Comparison of ENCODE assay signal across 9 cellular contexts in the genomic region with DNA sequence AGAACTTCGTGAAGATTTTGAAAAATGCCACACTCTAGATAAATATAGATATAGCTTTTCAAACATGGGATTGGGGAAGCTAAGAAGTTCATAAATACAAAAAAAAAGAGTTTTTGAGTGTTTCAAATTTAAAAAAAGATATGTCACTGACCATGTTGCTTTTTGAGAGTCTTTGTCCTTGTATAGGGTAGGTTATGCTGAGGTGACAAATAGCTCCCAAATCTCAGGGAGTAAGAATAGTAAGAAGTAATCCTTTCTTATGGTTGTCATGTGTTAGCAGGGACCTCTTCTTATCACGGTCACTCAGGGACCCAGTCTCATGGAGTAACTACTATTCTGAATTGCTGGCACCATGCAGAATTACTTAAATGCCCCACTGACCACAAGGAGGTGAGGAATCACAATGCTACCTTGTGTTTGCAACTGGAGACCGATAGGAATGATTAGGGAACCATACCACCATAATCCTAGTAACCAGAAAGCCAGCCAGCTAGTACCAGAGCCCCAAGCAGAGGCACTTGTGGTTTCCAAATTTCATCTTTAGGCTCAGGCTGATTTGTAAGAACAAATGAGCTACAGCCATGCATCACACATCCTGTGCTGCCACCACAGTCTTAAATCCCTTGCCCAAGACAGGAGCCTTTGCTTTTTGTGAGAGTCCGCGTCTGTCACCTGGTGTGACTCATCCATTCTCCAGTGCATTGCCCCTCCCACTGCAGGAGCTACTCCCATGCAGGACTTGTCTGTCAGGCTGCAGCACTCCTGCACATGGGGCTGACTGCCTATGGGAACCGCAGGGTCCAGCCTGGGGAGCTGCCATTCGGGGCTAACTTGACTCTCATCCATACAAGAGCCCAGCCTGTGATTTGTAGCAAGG. TPM values are rescaled to one million over a fixed set of nuclear protein-coding genes. Genes with fewer than 3 reads are reported as not detected.
A peak's percentile ranks its signal among the peaks of the same experiment; 100 is the strongest.
DNase-seq lines count a peak whose midpoint lies in the region; ATAC-seq and TF ChIP-seq lines count a peak whose summit lies in the region.
"Had no signal": no experiment of that assay in that cellular context is flagged by ENCODE, and none has a peak within 500 bp of the region (broad histone marks: within the 10 kb centered on the region; RNA-seq: fewer than 3 reads in every experiment).

No MANE protein-coding gene starts in this region.

- H3K79me2 ChIP-seq in Karpas-422 (ENCODE audit: low read length), result no peaks in the 10 kb centered on the region

- H4K20me1 ChIP-seq in Karpas-422 (ENCODE audit: insufficient read depth, low read depth, low read length), result no peaks in the 10 kb centered on the region

- H3K4me3 ChIP-seq in cardiac muscle cell (no peak overlapping the region), RWPE2 (ENCODE audit: severe bottlenecking) (no peak overlapping the region), brain microvascular endothelial cell (ENCODE audit: low read depth, low read length) (no peak overlapping the region), Karpas-422 (ENCODE audit: low read length) (no peak overlapping the region)

- peaks cover 6% of the 10 kb centered on the region for H3K4me1 ChIP-seq in cardiac muscle cell (ENCODE audit: low read depth)
- peaks cover 12% of the 10 kb centered on the region for H3K4me1 ChIP-seq in RWPE2 (ENCODE audit: insufficient read depth, poor library complexity, severe bottlenecking)
- peaks cover 9% of the 10 kb centered on the region for H3K4me1 ChIP-seq in Karpas-422 (ENCODE audit: low read length)

- DNase-seq in cardiac muscle cell (ENCODE audit: low read depth in 1 of 2, low spot score in 1 of 2), result peak; percentile 24 to 52
- DNase-seq in cardiac septum (ENCODE audit: low spot score), result no peak
- DNase-seq in RWPE2 (ENCODE audit: low spot score), result peak; percentile 69
- DNase-seq in stimulated activated CD8-positive, alpha-beta memory T cell treated with anti-CD3 and anti-CD28 coated beads, Interleukin-4, amount 100 ng/mL, for 48 hours, result peak; percentile 38
- DNase-seq in NCI-H1417 treated with DMSO at 0.1 percent for 48 hours (lab: John Stamatoyannopoulos, UW), result no peak
- DNase-seq in brain microvascular endothelial cell, result no peak
- DNase-seq in Karpas-422, result no peak

- no peak overlapping the region for H3K27ac ChIP-seq in cardiac muscle cell
- H3K27ac ChIP-seq in RWPE2 (ENCODE audit: poor library complexity, severe bottlenecking), result no peak overlapping the region
- no peak overlapping the region for H3K27ac ChIP-seq in brain microvascular endothelial cell
- H3K27ac ChIP-seq in Karpas-422 (ENCODE audit: low read length), result no peak overlapping the region

- intact Hi-C loops in cardiac septum (cut with DNase I), result no loop called here

- H3K4me2 ChIP-seq in Karpas-422 (ENCODE audit: low read depth, low read length, poor library complexity, severe bottlenecking), result no peak overlapping the region

- TF ChIP-seq CTCF in cardiac muscle cell (IDR thresholded peaks at IDR 0.05; ENCODE audit: low read depth, low read length), result no peak
- TF ChIP-seq CTCF in RWPE2 (IDR thresholded peaks at IDR 0.05; ENCODE audit: poor library complexity, severe bottlenecking), result no peak
- no peak for TF ChIP-seq CTCF in brain microvascular endothelial cell (IDR thresholded peaks at IDR 0.05; ENCODE audit: low read depth, low read length, missing control alignments)

- H2AFZ ChIP-seq in Karpas-422 (ENCODE audit: low read length), result no peak overlapping the region

- H3K9me3 ChIP-seq in cardiac muscle cell (ENCODE audit: low read depth) (no peaks in the 10 kb centered on the region), RWPE2 (ENCODE audit: severe bottlenecking) (no peaks in the 10 kb centered on the region), Karpas-422 (ENCODE audit: low read length) (no peaks in the 10 kb centered on the region)

- H3K27me3 ChIP-seq in cardiac muscle cell (no peaks in the 10 kb centered on the region), RWPE2 (ENCODE audit: insufficient read depth, poor library complexity, severe bottlenecking) (no peaks in the 10 kb centered on the region), brain microvascular endothelial cell (replicated peaks) (no peaks in the 10 kb centered on the region), Karpas-422 (ENCODE audit: low read length) (no peaks in the 10 kb centered on the region)

- H3K36me3 ChIP-seq in cardiac muscle cell (no peaks in the 10 kb centered on the region), RWPE2 (ENCODE audit: low read depth) (no peaks in the 10 kb centered on the region), brain microvascular endothelial cell (replicated peaks) (no peaks in the 10 kb centered on the region), Karpas-422 (ENCODE audit: insufficient read depth, low read length) (no peaks in the 10 kb centered on the region)

- peak; percentile 88 for ATAC-seq in RWPE2 (ENCODE audit: low read depth)
- peak; percentile 98 for ATAC-seq in esophagus mucosa

- no peak overlapping the region for H3K9ac ChIP-seq in Karpas-422 (ENCODE audit: low read length)

- H3K9me2 ChIP-seq in Karpas-422 (replicated peaks; ENCODE audit: insufficient read depth, low read length), result no peaks in the 10 kb centered on the region

- in situ Hi-C loops in brain microvascular endothelial cell (cut with HindIII; ENCODE audit: low pct_ligation_motif_present, low sequenced_read_pairs), result no loop called here

RNA-seq across cellular contexts. Expression of a gene that starts 42.4 kb away (rescaled TPM):
- total RNA-seq in cardiac muscle cell (not detected in 2 replicates), cardiac septum (not detected), esophagus mucosa (13.6 TPM)
- not detected in 2 replicates for polyA plus RNA-seq in cardiac muscle cell
- not detected in 2 replicates for total RNA-seq in Karpas-422 (2014; rRNA removed; shearing (Covaris generic); ENCODE audit: low replicate concordance)
- total RNA-seq: lung microvascular endothelial cell had no signal

Comparison
In these comparisons a context has a peak if more than half of its experiments do, and no peak if none do; other contexts are left out.
1. DNase-seq: peak in cardiac muscle cell (2 of 2), RWPE2 (single experiment) and stimulated activated CD8-positive, alpha-beta memory T cell treated with anti-CD3 and anti-CD28 coated beads, Interleukin-4, amount 100 ng/mL, for 48 hours (single experiment); none in cardiac septum (single experiment), NCI-H1417 treated with DMSO at 0.1 percent for 48 hours (single experiment), brain microvascular endothelial cell (single experiment) and Karpas-422 (single experiment).
2. RNA of a gene that starts 42.4 kb away (total RNA-seq): 13.6 TPM in esophagus mucosa (single experiment); not detected in cardiac muscle cell, not detected in cardiac septum (single experiment) and not detected in Karpas-422; every median in the first group is over 10 times any median in the second.